ENCODE assay signal across 13 cellular contexts in the genomic region with DNA sequence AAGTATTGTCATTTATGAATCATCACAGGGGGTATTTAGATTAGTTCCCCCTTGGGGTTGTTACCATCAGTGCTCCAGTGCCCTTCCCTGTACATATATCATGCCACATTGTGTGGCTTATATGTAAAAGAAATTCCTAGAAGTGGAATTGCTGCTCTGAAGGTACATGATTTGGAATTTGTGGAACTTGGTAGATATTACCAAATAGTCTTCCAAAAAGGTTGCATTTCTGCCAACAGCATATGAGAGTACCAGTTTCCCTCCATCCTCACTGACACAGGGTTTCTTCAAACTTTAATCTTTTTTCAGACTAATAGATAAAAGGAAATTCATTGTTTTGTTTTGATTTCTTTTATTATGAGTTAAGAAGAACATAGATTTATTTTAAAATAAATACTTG. TPM values are rescaled to one million over a fixed set of nuclear protein-coding genes. Genes with fewer than 3 reads are reported as not detected.
DNase-seq lines count a peak whose midpoint lies in the region; FAIRE-seq and TF ChIP-seq lines count a peak whose summit lies in the region.
"Had no signal": no experiment of that assay in that cellular context is flagged by ENCODE, and none has a peak within 500 bp of the region (broad histone marks: within the 10 kb centered on the region; RNA-seq: fewer than 3 reads in every experiment).

No MANE protein-coding gene starts in this region.

- no peaks in the 10 kb centered on the region for H4K20me1 ChIP-seq in GM23248 (ENCODE audit: insufficient read depth)
- H4K20me1 ChIP-seq in keratinocyte (ENCODE audit: control insufficient read depth, extremely low read depth, insufficient read depth, low read length) = no peaks in the 10 kb centered on the region

- no peaks in the 10 kb centered on the region for H3K27me3 Mint-ChIP-seq in brain

- H3F3A ChIP-seq in GM23248 (ENCODE audit: insufficient read depth) = peaks cover 32% of the 10 kb centered on the region

- peak overlapping the region; percentile 96 to 100 (median 99) for H3K27ac Mint-ChIP-seq in brain
- H3K27ac Mint-ChIP-seq: activated T-cell treated with anti-CD3 and anti-CD28 coated beads, Interleukin-2, amount 50 U/mL, for 72 hours had no signal

- in situ Hi-C loops in GM23248 (cut with MboI) = loop anchor here (5.0 kb wide), 1 partner anchor 77 kb away; no protein-coding TSS in a partner anchor

- no peak for TF ChIP-seq POLR2A in spleen (IDR thresholded peaks at IDR 0.05)

- H3K4me1 ChIP-seq in GM23248 (ENCODE audit: insufficient read depth) (peaks cover 25% of the 10 kb centered on the region), keratinocyte (ENCODE audit: control insufficient read depth, extremely low read depth, insufficient read depth, low read length) (peaks cover 26% of the 10 kb centered on the region), spleen (peaks cover 0 to 12% (median 6%) of the 10 kb centered on the region in 6 donors)

- H3K4me3 ChIP-seq in GM23248 (peak overlapping the region; percentile 60), keratinocyte (ENCODE audit: control insufficient read depth in 2 of 3, extremely low read depth in 1 of 3, insufficient read depth in 2 of 3, low read depth in 1 of 3, low read length in 3 of 3) (no peak overlapping the region), spleen (no peak overlapping the region)

- H3K4me1 Mint-ChIP-seq in brain = peaks cover 53% of the 10 kb centered on the region
- H3K4me1 Mint-ChIP-seq: naive B cell had no signal

- H3K4me2 ChIP-seq in GM23248 (ENCODE audit: unreplicated experiment) = peak overlapping the region; percentile 84
- H3K4me2 ChIP-seq in keratinocyte (ENCODE audit: control insufficient read depth, extremely low read depth, insufficient read depth, low read depth, low read length) = no peak overlapping the region

- H3K9ac ChIP-seq in GM23248 = peak overlapping the region; percentile 92
- peak overlapping the region; percentile 86 for H3K9ac ChIP-seq in keratinocyte (ENCODE audit: control insufficient read depth, extremely low read depth, insufficient read depth, low read length)

- H3K79me2 ChIP-seq in GM23248 (ENCODE audit: insufficient read depth) (no peaks in the 10 kb centered on the region), keratinocyte (ENCODE audit: control insufficient read depth, insufficient read depth, low read length) (no peaks in the 10 kb centered on the region)

- H3K27me3 ChIP-seq in GM23248 (replicated peaks; ENCODE audit: insufficient read depth) = no peaks in the 10 kb centered on the region
- no peaks in the 10 kb centered on the region for H3K27me3 ChIP-seq in keratinocyte (ENCODE audit: control insufficient read depth, extremely low read depth, insufficient read depth, low read length)
- no peaks in the 10 kb centered on the region for H3K27me3 ChIP-seq in spleen (replicated peaks in 1 of 7)

- H3K9me1 ChIP-seq in keratinocyte (ENCODE audit: control insufficient read depth, extremely low read depth, insufficient read depth, low read length) = no peaks in the 10 kb centered on the region

- H3K27ac ChIP-seq in GM23248 = peak overlapping the region; percentile 99
- peak overlapping the region; percentile 96 for H3K27ac ChIP-seq in keratinocyte (ENCODE audit: control insufficient read depth, insufficient read depth, low read length)
- H3K27ac ChIP-seq in spleen = peak overlapping the region; percentile 49 to 82 (median 74)

- H3K36me3 ChIP-seq in GM23248 (ENCODE audit: low read depth) (no peaks in the 10 kb centered on the region), keratinocyte (ENCODE audit: control insufficient read depth in 2 of 2, extremely low read depth in 1 of 2, insufficient read depth in 2 of 2, low read length in 2 of 2) (no peaks in the 10 kb centered on the region), spleen (peaks cover 0 to 20% (median 2%) of the 10 kb centered on the region in 6 donors)

- TF ChIP-seq CTCF in brain (conservative IDR thresholded peaks at IDR 0.05) (no peak), keratinocyte (optimal IDR thresholded peaks at IDR 0.05 in 1 of 3, IDR thresholded peaks at IDR 0.05 in 1 of 3, conservative IDR thresholded peaks at IDR 0.05 in 1 of 3; ENCODE audit: extremely low read depth in 1 of 3, insufficient read depth in 2 of 3, low read length in 3 of 3) (no peak), spleen (IDR thresholded peaks at IDR 0.05 in 8 of 11, conservative IDR thresholded peaks at IDR 0.05 in 3 of 11) (no peak)

- dilution Hi-C loops in keratinocyte (cut with MboI; ENCODE audit: extremely low pct_ligation_motif_present, low sequenced_read_pairs) = no loop called here

- peak overlapping the region; percentile 79 for H2AFZ ChIP-seq in GM23248
- no peak overlapping the region for H2AFZ ChIP-seq in keratinocyte (ENCODE audit: control insufficient read depth, low read length)

- intact Hi-C loops in spleen (cut with DNase I; ENCODE audit: low total_unique reads) = no loop called here

- POLR2A ChIA-PET in HEK293T (lab: Yijun Ruan, JAX) = no interaction called here

- DNase-seq in GM23248 (peak; percentile 51), keratinocyte (ENCODE audit: low read depth, low spot score) (no peak), spleen (no peak), SIG-M5 treated with dmso at 0.1 percent for 504 hours (lab: John Stamatoyannopoulos, UW; ENCODE audit: unreplicated experiment) (no peak), HuH-7 (ENCODE audit: low spot score) (no peak), SW 1271 (lab: John Stamatoyannopoulos, UW) (no peak), HEK293T (ENCODE audit: extremely low spot score) (no peak)
- DNase-seq: activated T-cell treated with anti-CD3 and anti-CD28 coated beads, Interleukin-2, amount 50 U/mL, for 72 hours; naive B cell; NCI-H345; stimulated activated CD4-positive, alpha-beta T cell treated with anti-CD3 and anti-CD28 coated beads, Interleukin-2, amount 100 ng/mL, for 48 hours had no signal

- no peaks in the 10 kb centered on the region for H3K9me2 ChIP-seq in GM23248 (ENCODE audit: insufficient read depth)

- H3K36me3 Mint-ChIP-seq in brain = no peaks in the 10 kb centered on the region
- H3K36me3 Mint-ChIP-seq: naive B cell had no signal

- no peaks in the 10 kb centered on the region for H3K9me3 ChIP-seq in GM23248 (ENCODE audit: low read depth)
- H3K9me3 ChIP-seq in keratinocyte (ENCODE audit: control insufficient read depth, low read depth, low read length) = no peaks in the 10 kb centered on the region
- no peaks in the 10 kb centered on the region for H3K9me3 ChIP-seq in spleen

- peak overlapping the region in 2 of 5 experiments; percentile 75 to 81 for H3K4me3 Mint-ChIP-seq in brain
- H3K4me3 Mint-ChIP-seq: activated T-cell treated with anti-CD3 and anti-CD28 coated beads, Interleukin-2, amount 50 U/mL, for 72 hours; naive B cell had no signal

- H3K9me3 Mint-ChIP-seq in brain = peaks cover 0 to 3% (median 0%) of the 10 kb centered on the region in 5 experiments
- H3K9me3 Mint-ChIP-seq: activated T-cell treated with anti-CD3 and anti-CD28 coated beads, Interleukin-2, amount 50 U/mL, for 72 hours; naive B cell had no signal

- no peak for FAIRE-seq in keratinocyte (lab: Jason Lieb, UNC)
- FAIRE-seq: GM12891 had no signal

- CTCF ChIA-PET in HEK293T (lab: Yijun Ruan, JAX) = no interaction called here

TF ChIP-seq in HEK293T, 16 proteins besides CTCF, POLR2A, EP300 and RAD21:
- TF ChIP-seq SP1 (IDR thresholded peaks at IDR 0.05) (no peak), ZNF384 (IDR thresholded peaks at IDR 0.05) (no peak), CTBP1 (IDR thresholded peaks at IDR 0.05; ENCODE audit: borderline replicate concordance) (no peak), ELF4 (IDR thresholded peaks at IDR 0.05) (no peak), HDGF (IDR thresholded peaks at IDR 0.05; ENCODE audit: borderline replicate concordance) (no peak), BHLHE40 (IDR thresholded peaks at IDR 0.05; ENCODE audit: borderline replicate concordance) (no peak), PKNOX1 (IDR thresholded peaks at IDR 0.05) (no peak), LEF1 (IDR thresholded peaks at IDR 0.05; ENCODE audit: borderline replicate concordance) (no peak), L3MBTL2 (conservative IDR thresholded peaks at IDR 0.05) (no peak), TARDBP (IDR thresholded peaks at IDR 0.05) (no peak), FOXA1 (IDR thresholded peaks at IDR 0.05) (no peak), FOXM1 (IDR thresholded peaks at IDR 0.05; ENCODE audit: borderline replicate concordance) (no peak), FOXK2 (IDR thresholded peaks at IDR 0.05) (no peak), NFRKB (IDR thresholded peaks at IDR 0.05) (no peak), SUZ12 (IDR thresholded peaks at IDR 0.05) (no peak), ARNT (IDR thresholded peaks at IDR 0.05) (no peak)

RNA-seq across cellular contexts. Expression of gene AKNAD1, which starts 41.3 kb away (rescaled TPM):
- not detected in 2 replicates for total RNA-seq in GM23248 (2014; rRNA removed; shearing (Covaris generic))
- polyA plus RNA-seq in GM23248 (2016; fragmentation: Nextera tagmentation; extraction: Ambion mirVana) (not detected in 2 replicates), brain (ENCODE audit: insufficient read depth, low read depth, low replicate concordance) (not detected), keratinocyte (4.6 to 6.9 TPM (median 5.1 TPM) in 3 replicates), spleen (under 1 TPM in 2 of 3 donors, not detected in 1; 0.03 to 0.11 TPM)
- polyA plus RNA-seq in keratinocyte (2011; ENCODE audit: low read depth) = 0.82 TPM
- 2.9 and 5.6 TPM in 2 replicates for polyA plus RNA-seq in keratinocyte (2011; cell fraction: cytosol; rRNA removed)
- 5.8 and 8.3 TPM in 2 replicates for polyA plus RNA-seq in keratinocyte (2011; cell fraction: nucleus; rRNA removed)
- polyA plus RNA-seq in keratinocyte (2012; ENCODE audit: low replicate concordance) = 2.0 and 4.4 TPM in 2 replicates
- polyA minus RNA-seq in keratinocyte = 0.56 to 2.2 TPM (median 0.66 TPM) in 3 replicates
- not detected for polyA minus RNA-seq in keratinocyte (2011; cell fraction: cytosol; rRNA and poly(A)+ RNA removed)
- polyA minus RNA-seq in keratinocyte (2011; cell fraction: nucleus; rRNA and poly(A)+ RNA removed) = 3.5 and 3.6 TPM in 2 replicates
- total RNA-seq in spleen = not detected
- total RNA-seq: activated T-cell treated with anti-CD3 and anti-CD28 coated beads, Interleukin-2, amount 50 U/mL, for 72 hours had no signal
